In genomic region chr7:129947701-129948100, GRCh38 we compare ENCODE assay signal across 12 cellular contexts. TPM values are rescaled to one million over a fixed set of nuclear protein-coding genes. Genes with fewer than 3 reads are reported as not detected.
DNase-seq lines count a peak whose midpoint lies in the region; ATAC-seq, FAIRE-seq and TF ChIP-seq lines count a peak whose summit lies in the region.
"Had no signal": no experiment of that assay in that cellular context is flagged by ENCODE, and none has a peak within 500 bp of the region (broad histone marks: within the 10 kb centered on the region; RNA-seq: fewer than 3 reads in every experiment).

No MANE protein-coding gene starts in this region.

- peaks cover 16% of the 10 kb centered on the region for H3K9me3 ChIP-seq in endodermal cell (ENCODE audit: control insufficient read depth, low read length)
- H3K9me3 ChIP-seq in neural progenitor cell (ENCODE audit: low read depth), result no peaks in the 10 kb centered on the region

- H3K9me3 Mint-ChIP-seq in endodermal cell, result peaks cover 11% of the 10 kb centered on the region
- peaks cover 2% of the 10 kb centered on the region for H3K9me3 Mint-ChIP-seq in neural progenitor cell

- H3K4me1 ChIP-seq in KMS-11 (ENCODE audit: low read depth, poor library complexity, severe bottlenecking) (peaks cover 37% of the 10 kb centered on the region), endodermal cell (ENCODE audit: control insufficient read depth, insufficient read depth, low read length) (peaks cover 10% of the 10 kb centered on the region), neural progenitor cell (peaks cover 20% of the 10 kb centered on the region)

- no peak overlapping the region for H3K4me3 Mint-ChIP-seq in endodermal cell
- H3K4me3 Mint-ChIP-seq in neural progenitor cell, result peak overlapping the region; percentile 34

- H3F3A ChIP-seq in neural progenitor cell (ENCODE audit: low read depth), result peaks cover 41% of the 10 kb centered on the region

- H3K27ac ChIP-seq in KMS-11 (peak overlapping the region; percentile 81; the same call in 1 of the 2 replicates), endodermal cell (ENCODE audit: low read depth, low read length) (no peak overlapping the region), neural progenitor cell (no peak overlapping the region)

- H3K4me3 ChIP-seq in AG10803 (ENCODE audit: low read length), result no peak overlapping the region
- H3K4me3 ChIP-seq in KMS-11 (IDR thresholded peaks at IDR 0.05; ENCODE audit: insufficient read depth, low read depth, low read length), result no peak overlapping the region
- H3K4me3 ChIP-seq in endodermal cell (ENCODE audit: low read length), result no peak overlapping the region
- peak overlapping the region; percentile 3 for H3K4me3 ChIP-seq in neural progenitor cell

- H3K36me3 ChIP-seq in KMS-11 (ENCODE audit: insufficient read depth) (peaks cover 8% of the 10 kb centered on the region; the same call in 1 of the 2 replicates), endodermal cell (ENCODE audit: control insufficient read depth, insufficient read depth, low read length) (peaks cover 30% of the 10 kb centered on the region), neural progenitor cell (peaks cover 22% of the 10 kb centered on the region)

- H3K27me3 Mint-ChIP-seq in endodermal cell (ENCODE audit: insufficient read depth), result no peaks in the 10 kb centered on the region
- peaks cover 10% of the 10 kb centered on the region for H3K27me3 Mint-ChIP-seq in neural progenitor cell (ENCODE audit: insufficient read depth, low read depth)

- DNase-seq in AG10803 (ENCODE audit: low read depth) (peak; percentile 27), endodermal cell (no peak), neural progenitor cell (ENCODE audit: low spot score) (no peak), GM12891 (ENCODE audit: insufficient read length, low spot score) (no peak), dermis blood vessel endothelial cell (no peak)
- DNase-seq: activated CD4-positive, CD25-positive, alpha-beta regulatory T cell; erythroblast; GOT3; NCI-H1048 had no signal

- H3K4me2 ChIP-seq in KMS-11, result peak overlapping the region; percentile 4; the same call in 1 of the 2 replicates
- H3K4me2 ChIP-seq in neural progenitor cell, result peak overlapping the region; percentile 31

- H2AFZ ChIP-seq in KMS-11 (ENCODE audit: low read depth) (no peak overlapping the region), neural progenitor cell (replicated peaks) (no peak overlapping the region)

- H3K4me1 Mint-ChIP-seq in endodermal cell (peaks cover 14% of the 10 kb centered on the region), neural progenitor cell (peaks cover 11% of the 10 kb centered on the region)

- FAIRE-seq in GM12891 (lab: Jason Lieb, UNC), result no peak

- TF ChIP-seq CTCF in AG10803 (conservative IDR thresholded peaks at IDR 0.05; ENCODE audit: low read length), result no peak
- no peak for TF ChIP-seq CTCF in KMS-11 (conservative IDR thresholded peaks at IDR 0.05; ENCODE audit: low read depth, low read length)
- TF ChIP-seq CTCF in endodermal cell (conservative IDR thresholded peaks at IDR 0.05), result no peak
- no peak for TF ChIP-seq CTCF in neural progenitor cell (IDR thresholded peaks at IDR 0.05)

- H3K79me2 ChIP-seq in KMS-11 (ENCODE audit: insufficient read depth, low read depth), result peaks cover 99% of the 10 kb centered on the region
- peaks cover 96% of the 10 kb centered on the region for H3K79me2 ChIP-seq in neural progenitor cell (ENCODE audit: low read depth)

- no peak overlapping the region for H3K9ac ChIP-seq in KMS-11
- no peak overlapping the region for H3K9ac ChIP-seq in endodermal cell (ENCODE audit: extremely low read depth, low read length, poor library complexity, severe bottlenecking)
- H3K9ac ChIP-seq in neural progenitor cell, result no peak overlapping the region

- ATAC-seq in GM19467 (IDR thresholded peaks at IDR 0.05; ENCODE audit: unreplicated experiment) (no peak), GM19351 (IDR thresholded peaks at IDR 0.05; ENCODE audit: unreplicated experiment) (no peak)

- H3K27me3 ChIP-seq in KMS-11 (ENCODE audit: insufficient read depth, low read depth) (no peaks in the 10 kb centered on the region), endodermal cell (ENCODE audit: control insufficient read depth, insufficient read depth, low read length, poor library complexity, severe bottlenecking) (no peaks in the 10 kb centered on the region), neural progenitor cell (no peaks in the 10 kb centered on the region)

- H3K36me3 Mint-ChIP-seq in endodermal cell (ENCODE audit: low read depth), result peaks cover 43% of the 10 kb centered on the region
- peaks cover 15% of the 10 kb centered on the region for H3K36me3 Mint-ChIP-seq in neural progenitor cell

- H4K20me1 ChIP-seq in KMS-11 (ENCODE audit: insufficient read depth) (peaks cover 5% of the 10 kb centered on the region), neural progenitor cell (ENCODE audit: low read depth) (peaks cover 54% of the 10 kb centered on the region)

- TF ChIP-seq POLR2A in GM12891 (IDR thresholded peaks at IDR 0.05; ENCODE audit: low read depth, low read length), result no peak

- H3K27ac Mint-ChIP-seq in endodermal cell (peak overlapping the region; percentile 21), neural progenitor cell (no peak overlapping the region)

- WGBS in endodermal cell (ENCODE audit: insufficient coverage in 1 of 2, insufficient read length in 1 of 2), 2 experiments, result 94% methylated on average over 8 of the region's 8 CpGs

TF ChIP-seq in GM12891, 5 proteins besides CTCF, POLR2A, EP300 and RAD21:
- TF ChIP-seq PAX5 (IDR thresholded peaks at IDR 0.05; ENCODE audit: insufficient read depth, low read length, severe bottlenecking) (no peak), TAF1 (IDR thresholded peaks at IDR 0.05; ENCODE audit: low read depth, low read length) (no peak), POLR2AphosphoS5 (IDR thresholded peaks at IDR 0.05; ENCODE audit: low read depth, low read length) (no peak), SPI1 (IDR thresholded peaks at IDR 0.05; ENCODE audit: low read depth, low read length) (no peak), POU2F2 (IDR thresholded peaks at IDR 0.05; ENCODE audit: low read depth, low read length) (no peak)

RNA-seq across cellular contexts. Expression of gene UBE2H, which starts 5.1 kb away (rescaled TPM):
- total RNA-seq in endodermal cell, result 10 to 100 TPM; 74.5 to 74.7 TPM
- 69.7 TPM for polyA plus RNA-seq in endodermal cell (2013, experiment 1 of 2)
- polyA plus RNA-seq in endodermal cell (2013, experiment 2 of 2), result 65.7 TPM
- 84.1 and 114 TPM in 2 replicates for total RNA-seq in neural progenitor cell (ENCODE audit: low replicate concordance)
- 20.4 TPM for polyA plus RNA-seq in GM12891 (2012; ENCODE audit: low read depth, missing spikeins)
- 71.5 and 87.2 TPM in 2 replicates for total RNA-seq in dermis blood vessel endothelial cell
